27 cellular contexts compared by ENCODE assay signal in the genomic region with DNA sequence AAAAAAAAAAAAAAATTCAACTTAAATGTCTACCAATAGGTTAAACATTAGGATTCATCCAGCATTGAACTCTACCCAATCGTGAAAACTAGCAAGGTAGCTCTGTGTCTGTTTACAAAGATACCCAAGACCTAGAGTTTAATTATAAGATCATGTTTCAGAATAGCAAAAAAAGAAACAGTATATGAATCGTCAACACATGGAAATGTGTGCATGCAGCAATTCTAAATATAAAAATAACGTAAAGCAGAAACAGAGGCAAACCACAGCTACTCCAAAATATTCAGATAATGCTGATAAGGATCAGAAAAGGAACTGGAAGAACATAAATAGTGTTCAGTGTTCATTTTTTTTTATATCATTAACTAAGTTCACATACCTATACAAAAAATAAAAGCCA.
"Had no signal": no experiment of that assay in that cellular context is flagged by ENCODE, and none has a peak within 500 bp of the region (broad histone marks: within the 10 kb centered on the region; RNA-seq: fewer than 3 reads in every experiment).

No MANE protein-coding gene starts in this region.

- DNase-seq: activated CD4-positive, alpha-beta memory T cell treated with anti-CD3 and anti-CD28 coated beads for 36 hours; activated CD4-positive, alpha-beta T cell treated with anti-CD3 and anti-CD28 coated beads, Interleukin-2, amount 10 ng/mL, durations not matched to agents 7 days and 5 days; activated CD4-positive, CD25-positive, alpha-beta regulatory T cell; activated CD8-positive, alpha-beta memory T cell treated with anti-CD3 and anti-CD28 coated beads for 24 hours; activated effector memory CD4-positive, alpha-beta T cell treated with anti-CD3 and anti-CD28 coated beads, Interleukin-2, amount 50 U/mL, for 16 hours; activated naive CD4-positive, alpha-beta T cell treated with Interleukin-2 at 50 U/mL for 16 hours; activated naive CD8-positive, alpha-beta T cell treated with anti-CD3 and anti-CD28 coated beads, Interleukin-2, amount 50 U/mL, for 24 hours; activated T-cell treated with anti-CD3 and anti-CD28 coated beads, Interleukin-2, amount 50 U/mL, for 4 hours; amygdala; Kasumi-1; MV-4-11; NCI-H1105; NCI-H1436 treated with DMSO at 0.1 percent for 48 hours; NCI-H187; NCI-H2081; NCI-H510A treated with DMSO at 0.1 percent for 48 hours; PC-9; T-cell; T-helper 2 cell; T1000 had no signal

- H3K36me3 Mint-ChIP-seq: activated CD4-positive, alpha-beta memory T cell treated with anti-CD3 and anti-CD28 coated beads for 36 hours; activated naive CD4-positive, alpha-beta T cell treated with anti-CD3 and anti-CD28 coated beads, Interleukin-2, amount 50 U/mL, for 72 hours; brain; T-cell had no signal

- H3K27me3 Mint-ChIP-seq: central memory CD8-positive, alpha-beta T cell had no signal

- H3K4me3 ChIP-seq: K562, PC-9, SK-N-MC had no signal

- H3K4me2 ChIP-seq: PC-9 had no signal

- H3K27ac ChIP-seq: PC-9, SK-N-MC, VCaP had no signal

- H3K4me1 Mint-ChIP-seq: central memory CD8-positive, alpha-beta T cell; T-cell had no signal

- H3K4me3 Mint-ChIP-seq: activated CD4-positive, alpha-beta memory T cell treated with anti-CD3 and anti-CD28 coated beads for 36 hours; activated CD4-positive, alpha-beta T cell treated with anti-CD3 and anti-CD28 coated beads, Interleukin-2, amount 10 ng/mL, durations not matched to agents 7 days and 5 days; activated naive CD8-positive, alpha-beta T cell treated with anti-CD3 and anti-CD28 coated beads, Interleukin-2, amount 50 U/mL, for 24 hours; activated T-cell treated with anti-CD3 and anti-CD28 coated beads, Interleukin-2, amount 50 U/mL, for 4 hours; brain; central memory CD8-positive, alpha-beta T cell; T-cell had no signal

- H3K27ac Mint-ChIP-seq: activated CD4-positive, alpha-beta memory T cell treated with anti-CD3 and anti-CD28 coated beads for 36 hours; activated CD4-positive, alpha-beta T cell treated with anti-CD3 and anti-CD28 coated beads, Interleukin-2, amount 10 ng/mL, durations not matched to agents 7 days and 5 days; activated naive CD4-positive, alpha-beta T cell treated with anti-CD3 and anti-CD28 coated beads, Interleukin-2, amount 50 U/mL, for 72 hours; activated naive CD8-positive, alpha-beta T cell treated with anti-CD3 and anti-CD28 coated beads, Interleukin-2, amount 50 U/mL, for 24 hours; T-cell had no signal

- H3K9me3 Mint-ChIP-seq: activated CD4-positive, alpha-beta memory T cell treated with anti-CD3 and anti-CD28 coated beads for 36 hours; activated CD4-positive, alpha-beta T cell treated with anti-CD3 and anti-CD28 coated beads, Interleukin-2, amount 10 ng/mL, durations not matched to agents 7 days and 5 days; activated naive CD4-positive, alpha-beta T cell treated with anti-CD3 and anti-CD28 coated beads, Interleukin-2, amount 50 U/mL, for 72 hours; activated naive CD8-positive, alpha-beta T cell treated with anti-CD3 and anti-CD28 coated beads, Interleukin-2, amount 50 U/mL, for 24 hours; activated T-cell treated with anti-CD3 and anti-CD28 coated beads, Interleukin-2, amount 50 U/mL, for 4 hours; brain; central memory CD8-positive, alpha-beta T cell; T-cell had no signal

- H2AFZ ChIP-seq: PC-9 had no signal

- ATAC-seq: activated naive CD4-positive, alpha-beta T cell treated with anti-CD3 and anti-CD28 coated beads, Interleukin-2, amount 50 U/mL, for 72 hours; activated naive CD8-positive, alpha-beta T cell treated with anti-CD3 and anti-CD28 coated beads, Interleukin-2, amount 50 U/mL, for 24 hours; activated T-cell treated with anti-CD3 and anti-CD28 coated beads, Interleukin-2, amount 50 U/mL, for 4 hours; K562; Right ventricle myocardium inferior; T-cell had no signal
